ENCODE assay signal across 14 cellular contexts in genomic region chr5:60503771-60504170, GRCh38.
DNase-seq lines count a peak whose midpoint lies in the region; ATAC-seq and TF ChIP-seq lines count a peak whose summit lies in the region.
"Had no signal": no experiment of that assay in that cellular context is flagged by ENCODE, and none has a peak within 500 bp of the region (broad histone marks: within the 10 kb centered on the region; RNA-seq: fewer than 3 reads in every experiment).

No MANE protein-coding gene starts in this region.

- peaks cover 20% of the 10 kb centered on the region; the same call in 1 of the 2 replicates for H3K4me1 ChIP-seq in BLaER1
- H3K4me1 ChIP-seq: ascending aorta had no signal

- peaks cover 10% of the 10 kb centered on the region; the same call in 1 of the 2 replicates for H4K20me1 ChIP-seq in BLaER1

- no peak for TF ChIP-seq CTCF in omental fat pad (IDR thresholded peaks at IDR 0.05)

- ATAC-seq in GM19324 (IDR thresholded peaks at IDR 0.05; ENCODE audit: low FRiP score, unreplicated experiment), result peak; percentile 28
- ATAC-seq in HG02678 (IDR thresholded peaks at IDR 0.05; ENCODE audit: unreplicated experiment), result peak; percentile 85
- ATAC-seq in HG03460 (IDR thresholded peaks at IDR 0.05; ENCODE audit: unreplicated experiment), result peak; percentile 83
- ATAC-seq in omental fat pad (ENCODE audit: low FRiP score), result no peak
- ATAC-seq: HCT116, T-cell had no signal

- no peaks in the 10 kb centered on the region for H3K36me3 ChIP-seq in BLaER1
- no peaks in the 10 kb centered on the region for H3K36me3 ChIP-seq in MG63
- H3K36me3 ChIP-seq: ascending aorta had no signal

- H3K27ac ChIP-seq in BLaER1, result no peak overlapping the region
- H3K27ac ChIP-seq: ascending aorta had no signal

- peak overlapping the region; percentile 15; the same call in 1 of the 2 replicates for H3K4me2 ChIP-seq in BLaER1

- no peak for DNase-seq in omental fat pad (ENCODE audit: low spot score)
- DNase-seq in NCI-H82 (lab: John Stamatoyannopoulos, UW), result no peak
- no peak for DNase-seq in UCSD-AML1 (lab: John Stamatoyannopoulos, UW; ENCODE audit: unreplicated experiment)
- no peak for DNase-seq in MG63
- DNase-seq: activated CD8-positive, alpha-beta memory T cell treated with anti-CD3 and anti-CD28 coated beads for 24 hours; NCI-H748 treated with DMSO at 0.1 percent for 48 hours; small intestine; T-cell had no signal

- H3K4me3 ChIP-seq in BLaER1 (no peak overlapping the region), MG63 (no peak overlapping the region)
- H3K4me3 ChIP-seq: ascending aorta had no signal

- H3K27me3 ChIP-seq in BLaER1 (no peaks in the 10 kb centered on the region), MG63 (peaks cover 2% of the 10 kb centered on the region; the same call in 1 of the 2 replicates)
- H3K27me3 ChIP-seq: ascending aorta had no signal

- peaks cover 5% of the 10 kb centered on the region for H3K9me3 ChIP-seq in BLaER1
- no peaks in the 10 kb centered on the region for H3K9me3 ChIP-seq in MG63
- H3K9me3 ChIP-seq: ascending aorta had no signal

- no peak overlapping the region for H3K9ac ChIP-seq in BLaER1
